Comparison of ENCODE assay signal across 9 cellular contexts in the genomic region with DNA sequence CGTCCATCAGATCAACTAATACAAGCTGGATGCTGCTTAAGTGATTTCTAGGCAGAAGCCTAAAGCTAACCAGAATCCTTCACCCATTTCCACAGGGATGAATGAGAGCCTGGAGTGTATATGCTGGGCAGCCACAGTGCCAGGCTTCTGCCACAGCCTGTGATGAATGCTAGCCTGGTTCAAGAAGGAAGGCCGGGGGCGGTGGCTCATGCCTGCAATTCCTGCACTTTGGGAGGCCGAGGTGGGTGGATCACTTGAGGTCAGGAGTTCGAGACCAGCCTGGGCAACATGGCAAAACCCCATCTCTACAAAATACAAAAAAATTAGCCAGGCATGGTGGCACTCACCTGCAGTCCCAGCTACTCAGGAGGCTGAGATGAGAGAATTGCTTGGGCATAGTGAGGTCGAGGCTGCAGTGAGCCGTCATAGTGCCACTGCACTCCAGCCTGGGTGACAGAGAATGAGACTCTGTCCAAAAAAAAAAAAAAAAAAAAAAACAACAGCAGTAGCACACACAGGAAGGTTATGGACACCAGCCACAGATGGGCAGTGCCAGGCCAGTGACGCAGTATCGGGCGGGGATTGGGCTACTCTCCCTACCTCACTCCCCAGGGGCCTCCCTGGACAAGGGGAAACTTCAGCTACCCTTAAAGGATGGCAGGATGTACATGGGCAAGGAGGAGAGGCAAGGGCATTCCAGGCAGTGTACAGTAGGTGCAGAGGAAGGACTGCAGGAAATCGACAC. TPM values are rescaled to one million over a fixed set of nuclear protein-coding genes. Genes with fewer than 3 reads are reported as not detected.
A peak's percentile ranks its signal among the peaks of the same experiment; 100 is the strongest.
DNase-seq lines count a peak whose midpoint lies in the region; ATAC-seq, FAIRE-seq and TF ChIP-seq lines count a peak whose summit lies in the region.
"Had no signal": no experiment of that assay in that cellular context is flagged by ENCODE, and none has a peak within 500 bp of the region (broad histone marks: within the 10 kb centered on the region; RNA-seq: fewer than 3 reads in every experiment).

No MANE protein-coding gene starts in this region.

- peaks cover 22% of the 10 kb centered on the region for H3K4me1 Mint-ChIP-seq in activated naive CD8-positive, alpha-beta T cell treated with anti-CD3 and anti-CD28 coated beads, Interleukin-2, amount 10 ng/mL, durations not matched to agents 7 days and 5 days
- peaks cover 22% of the 10 kb centered on the region for H3K4me1 Mint-ChIP-seq in activated naive CD8-positive, alpha-beta T cell treated with anti-CD3 and anti-CD28 coated beads for 36 hours
- peaks cover 34% of the 10 kb centered on the region for H3K4me1 Mint-ChIP-seq in activated CD4-positive, alpha-beta memory T cell treated with anti-CD3 and anti-CD28 coated beads for 36 hours (ENCODE audit: low read depth)

- DNase-seq in activated naive CD8-positive, alpha-beta T cell treated with anti-CD3 and anti-CD28 coated beads, Interleukin-2, amount 10 ng/mL, durations not matched to agents 7 days and 5 days, result no peak
- DNase-seq in activated naive CD8-positive, alpha-beta T cell treated with anti-CD3 and anti-CD28 coated beads for 36 hours, result no peak
- DNase-seq in activated CD4-positive, alpha-beta memory T cell treated with anti-CD3 and anti-CD28 coated beads for 36 hours, result no peak
- DNase-seq in thoracic aorta (ENCODE audit: low spot score) (no peak), D721Med (ENCODE audit: insufficient read length, low spot score) (no peak), NCI-H226 (no peak)

- no peaks in the 10 kb centered on the region for H3K36me3 ChIP-seq in liver (ENCODE audit: control insufficient read depth in 4 of 4, insufficient read depth in 3 of 4, low read depth in 1 of 4, low read length in 3 of 4)
- H3K36me3 ChIP-seq in thoracic aorta, result no peaks in the 10 kb centered on the region
- H3K36me3 ChIP-seq: BLaER1 treated with 17β-estradiol and CSF1 and Interleukin-3, amounts not matched to agents 10 nM and 100 nM had no signal

- CTCF ChIA-PET in activated CD4-positive, alpha-beta memory T cell treated with anti-CD3 and anti-CD28 coated beads for 36 hours (lab: Charles Lee), result interaction anchor here (0.6 to 10.4 kb wide), 14 partner anchors 9 to 438 kb away, joined by 3 to 146 read pairs (median 4); no protein-coding TSS in a partner anchor

- no peaks in the 10 kb centered on the region for H3K27me3 ChIP-seq in liver (ENCODE audit: control insufficient read depth in 4 of 4, insufficient read depth in 4 of 4, low read length in 3 of 4)
- no peaks in the 10 kb centered on the region for H3K27me3 ChIP-seq in thoracic aorta (replicated peaks; ENCODE audit: insufficient read depth)
- H3K27me3 ChIP-seq: BLaER1 treated with 17β-estradiol and CSF1 and Interleukin-3, amounts not matched to agents 10 nM and 100 nM had no signal

- peak overlapping the region; percentile 59 for H3K4me3 Mint-ChIP-seq in activated naive CD8-positive, alpha-beta T cell treated with anti-CD3 and anti-CD28 coated beads, Interleukin-2, amount 10 ng/mL, durations not matched to agents 7 days and 5 days
- H3K4me3 Mint-ChIP-seq in activated naive CD8-positive, alpha-beta T cell treated with anti-CD3 and anti-CD28 coated beads for 36 hours, result no peak overlapping the region
- peak overlapping the region; percentile 53 for H3K4me3 Mint-ChIP-seq in activated CD4-positive, alpha-beta memory T cell treated with anti-CD3 and anti-CD28 coated beads for 36 hours

- H3K4me1 ChIP-seq in liver (ENCODE audit: control insufficient read depth in 4 of 4, insufficient read depth in 4 of 4, low read length in 3 of 4) (peaks cover 6 to 25% (median 13%) of the 10 kb centered on the region in 4 donors), thoracic aorta (ENCODE audit: control insufficient read depth in 1 of 2, low read depth in 2 of 2) (peaks cover 0 to 17% of the 10 kb centered on the region in 2 donors)

- no peak overlapping the region for H3K9ac ChIP-seq in liver (ENCODE audit: low read depth in 1 of 2, low read length in 2 of 2)
- H3K9ac ChIP-seq: BLaER1 treated with 17β-estradiol and CSF1 and Interleukin-3, amounts not matched to agents 10 nM and 100 nM had no signal

- TF ChIP-seq CTCF in liver (IDR thresholded peaks at IDR 0.05; ENCODE audit: low read depth, low read length, missing input control), result no peak
- TF ChIP-seq CTCF in thoracic aorta (IDR thresholded peaks at IDR 0.05), result no peak
- TF ChIP-seq CTCF in D721Med (IDR thresholded peaks at IDR 0.05; ENCODE audit: insufficient read depth, missing control alignments), result no peak

- H3K9me3 ChIP-seq in liver (ENCODE audit: control insufficient read depth in 4 of 4, low read length in 3 of 4) (no peaks in the 10 kb centered on the region), thoracic aorta (no peaks in the 10 kb centered on the region)
- H3K9me3 ChIP-seq: BLaER1 treated with 17β-estradiol and CSF1 and Interleukin-3, amounts not matched to agents 10 nM and 100 nM had no signal

- H3K9me3 Mint-ChIP-seq in activated naive CD8-positive, alpha-beta T cell treated with anti-CD3 and anti-CD28 coated beads, Interleukin-2, amount 10 ng/mL, durations not matched to agents 7 days and 5 days, result no peaks in the 10 kb centered on the region
- H3K9me3 Mint-ChIP-seq in activated naive CD8-positive, alpha-beta T cell treated with anti-CD3 and anti-CD28 coated beads for 36 hours, result no peaks in the 10 kb centered on the region
- no peaks in the 10 kb centered on the region for H3K9me3 Mint-ChIP-seq in activated CD4-positive, alpha-beta memory T cell treated with anti-CD3 and anti-CD28 coated beads for 36 hours

- TF ChIP-seq RAD21 in liver (IDR thresholded peaks at IDR 0.05), result no peak

- intact Hi-C loops in activated CD4-positive, alpha-beta memory T cell treated with anti-CD3 and anti-CD28 coated beads for 36 hours (cut with micrococcal nuclease), result loop anchor here (5.0 kb wide), 2 partner anchors 335 to 405 kb away; partner anchors contain the start of genes C9orf78, FUBP3 and USP20

- POLR2A ChIA-PET in activated naive CD8-positive, alpha-beta T cell treated with anti-CD3 and anti-CD28 coated beads, Interleukin-2, amount 10 ng/mL, durations not matched to agents 7 days and 5 days (lab: Charles Lee), result no interaction called here
- POLR2A ChIA-PET in activated CD4-positive, alpha-beta memory T cell treated with anti-CD3 and anti-CD28 coated beads for 36 hours (lab: Charles Lee), result no interaction called here

- H3K27ac ChIP-seq in liver (ENCODE audit: low read depth in 1 of 2, low read length in 2 of 2) (peak overlapping the region; percentile 73 to 90), thoracic aorta (no peak overlapping the region)
- H3K27ac ChIP-seq: BLaER1 treated with 17β-estradiol and CSF1 and Interleukin-3, amounts not matched to agents 10 nM and 100 nM had no signal

- FAIRE-seq in D721Med (lab: Jason Lieb, UNC), result no peak

- H3K27ac Mint-ChIP-seq in activated naive CD8-positive, alpha-beta T cell treated with anti-CD3 and anti-CD28 coated beads, Interleukin-2, amount 10 ng/mL, durations not matched to agents 7 days and 5 days, result peak overlapping the region; percentile 22
- no peak overlapping the region for H3K27ac Mint-ChIP-seq in activated naive CD8-positive, alpha-beta T cell treated with anti-CD3 and anti-CD28 coated beads for 36 hours
- H3K27ac Mint-ChIP-seq in activated CD4-positive, alpha-beta memory T cell treated with anti-CD3 and anti-CD28 coated beads for 36 hours, result peak overlapping the region; percentile 7

- 56% methylated on average over 11 of the region's 11 CpGs for WGBS in liver

- no peaks in the 10 kb centered on the region for H3K27me3 Mint-ChIP-seq in activated naive CD8-positive, alpha-beta T cell treated with anti-CD3 and anti-CD28 coated beads, Interleukin-2, amount 10 ng/mL, durations not matched to agents 7 days and 5 days
- peaks cover 4% of the 10 kb centered on the region for H3K27me3 Mint-ChIP-seq in activated naive CD8-positive, alpha-beta T cell treated with anti-CD3 and anti-CD28 coated beads for 36 hours
- H3K27me3 Mint-ChIP-seq in activated CD4-positive, alpha-beta memory T cell treated with anti-CD3 and anti-CD28 coated beads for 36 hours, result no peaks in the 10 kb centered on the region

- H3K4me3 ChIP-seq in liver (ENCODE audit: low read depth in 1 of 3, low read length in 3 of 3), result peak overlapping the region in 2 of 3 donors; percentile 0 to 7
- peak overlapping the region; percentile 45 for H3K4me3 ChIP-seq in thoracic aorta
- H3K4me3 ChIP-seq: BLaER1 treated with 17β-estradiol and CSF1 and Interleukin-3, amounts not matched to agents 10 nM and 100 nM had no signal

- no peak for ATAC-seq in activated naive CD8-positive, alpha-beta T cell treated with anti-CD3 and anti-CD28 coated beads, Interleukin-2, amount 10 ng/mL, durations not matched to agents 7 days and 5 days (ENCODE audit: low read depth)
- ATAC-seq in thoracic aorta (ENCODE audit: insufficient number of reproducible peaks, low FRiP score, low read depth) (no peak), HG03280 (IDR thresholded peaks at IDR 0.05; ENCODE audit: unreplicated experiment) (no peak)

- no peaks in the 10 kb centered on the region for H3K36me3 Mint-ChIP-seq in activated naive CD8-positive, alpha-beta T cell treated with anti-CD3 and anti-CD28 coated beads, Interleukin-2, amount 10 ng/mL, durations not matched to agents 7 days and 5 days
- no peaks in the 10 kb centered on the region for H3K36me3 Mint-ChIP-seq in activated naive CD8-positive, alpha-beta T cell treated with anti-CD3 and anti-CD28 coated beads for 36 hours
- no peaks in the 10 kb centered on the region for H3K36me3 Mint-ChIP-seq in activated CD4-positive, alpha-beta memory T cell treated with anti-CD3 and anti-CD28 coated beads for 36 hours

TF ChIP-seq in liver, 16 proteins besides CTCF, POLR2A, EP300 and RAD21 (continues in another document):
- TF ChIP-seq, protein P1, sequence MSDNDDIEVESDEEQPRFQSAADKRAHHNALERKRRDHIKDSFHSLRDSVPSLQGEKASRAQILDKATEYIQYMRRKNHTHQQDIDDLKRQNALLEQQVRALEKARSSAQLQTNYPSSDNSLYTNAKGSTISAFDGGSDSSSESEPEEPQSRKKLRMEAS (IDR thresholded peaks at IDR 0.05), result no peak
- TF ChIP-seq SP1 (IDR thresholded peaks at IDR 0.05), result no peak

RNA-seq across cellular contexts. Expression of gene HMCN2, which starts 23.1 kb away (rescaled TPM):
- total RNA-seq in activated naive CD8-positive, alpha-beta T cell treated with anti-CD3 and anti-CD28 coated beads, Interleukin-2, amount 10 ng/mL, durations not matched to agents 7 days and 5 days, result not detected
- total RNA-seq in activated naive CD8-positive, alpha-beta T cell treated with anti-CD3 and anti-CD28 coated beads for 36 hours, result not detected
- not detected for total RNA-seq in activated CD4-positive, alpha-beta memory T cell treated with anti-CD3 and anti-CD28 coated beads for 36 hours
- total RNA-seq in liver, result 1 to 10 TPM in 1 of 2 donors, under 1 TPM in 1; 0.28 to 1.8 TPM
- polyA plus RNA-seq in liver, result under 1 TPM; 0.24 to 0.31 TPM
- 1 to 10 TPM; 2.4 to 6.3 TPM for total RNA-seq in thoracic aorta

Comparison
In these comparisons a context has a peak if more than half of its experiments do, and no peak if none do; other contexts are left out.
1. H3K27ac ChIP-seq: peak in liver (2 of 2); none in thoracic aorta (0 of 2).